Comparison of ENCODE assay signal across 1 cellular context in genomic region chr3:196568246-196569002, GRCh38.
A peak's percentile ranks its signal among the peaks of the same experiment; 100 is the strongest.
TF ChIP-seq lines count a peak whose summit lies in the region.

TSS of gene FBXO45 (plus strand) at chr3:196568660. CDS start at chr3:196568985, 325 bp downstream.
TSS of gene WDR53 (minus strand) at chr3:196568554. CDS start at chr3:196561475, 7,079 bp downstream.

TF ChIP-seq in HepG2, 621 proteins besides CTCF, POLR2A, EP300 and RAD21 (continues in another document):
- no peak; the same call in 1 of the 2 replicates for TF ChIP-seq THAP9 (CRISPR knock-in tag; IDR thresholded peaks at IDR 0.05; ENCODE audit: borderline replicate concordance)
- TF ChIP-seq HINFP (CRISPR knock-in tag; IDR thresholded peaks at IDR 0.05; ENCODE audit: low read depth): peak; percentile 50; the same call in 1 of the 2 replicates
- 0 out of 2 replicates have a peak, but pooled peaks have one; percentile 45 for TF ChIP-seq ZNF264 (CRISPR knock-in tag; IDR thresholded peaks at IDR 0.05)
- peak; percentile 73; the same call in 1 of the 2 replicates for TF ChIP-seq ZNF747 (CRISPR knock-in tag; IDR thresholded peaks at IDR 0.05; ENCODE audit: borderline replicate concordance)
- TF ChIP-seq CREB1 (IDR thresholded peaks at IDR 0.05): peak; percentile 98
- TF ChIP-seq CREB1 (CRISPR knock-in tag; IDR thresholded peaks at IDR 0.05): peak; percentile 99
- 0 out of 2 replicates have a peak, but pooled peaks have one; percentile 21 for TF ChIP-seq ZNF558 (CRISPR knock-in tag; IDR thresholded peaks at IDR 0.05; ENCODE audit: borderline replicate concordance)
- peak; percentile 17; the same call in 1 of the 2 replicates for TF ChIP-seq SRF (IDR thresholded peaks at IDR 0.05; ENCODE audit: low read depth, low read length)
- TF ChIP-seq ZNF547 (CRISPR knock-in tag; IDR thresholded peaks at IDR 0.05): peak; percentile 83
- no peak for TF ChIP-seq ZNF615 (CRISPR knock-in tag; IDR thresholded peaks at IDR 0.05; ENCODE audit: borderline replicate concordance)
- no peak for TF ChIP-seq GZF1 (CRISPR knock-in tag; IDR thresholded peaks at IDR 0.05)
- peak; percentile 99 for TF ChIP-seq HOXA3 (CRISPR knock-in tag; IDR thresholded peaks at IDR 0.05)
- TF ChIP-seq ZNF160 (CRISPR knock-in tag; IDR thresholded peaks at IDR 0.05): peak; percentile 67; the same call in 1 of the 2 replicates
- TF ChIP-seq TAF1 (CRISPR knock-in tag; IDR thresholded peaks at IDR 0.05): peak; percentile 83
- TF ChIP-seq ZNF414 (CRISPR knock-in tag; IDR thresholded peaks at IDR 0.05): no peak
- TF ChIP-seq ZNF773 (CRISPR knock-in tag; IDR thresholded peaks at IDR 0.05; ENCODE audit: borderline replicate concordance): no peak; the same call in 1 of the 2 replicates
- no peak for TF ChIP-seq ZNF781 (CRISPR knock-in tag; IDR thresholded peaks at IDR 0.05; ENCODE audit: borderline replicate concordance, not compliant biosample characterization)
- TF ChIP-seq ZNF343 (CRISPR knock-in tag; IDR thresholded peaks at IDR 0.05): no peak
- TF ChIP-seq ZNF672 (CRISPR knock-in tag; IDR thresholded peaks at IDR 0.05): no peak
- no peak for TF ChIP-seq ARID3A (IDR thresholded peaks at IDR 0.05; ENCODE audit: low read depth, low read length)
- TF ChIP-seq ZBTB7B (CRISPR knock-in tag; IDR thresholded peaks at IDR 0.05): peak; percentile 53; the same call in 1 of the 2 replicates
- TF ChIP-seq ZBTB21 (CRISPR knock-in tag; IDR thresholded peaks at IDR 0.05): 0 out of 2 replicates have a peak, but pooled peaks have one; percentile 22
- TF ChIP-seq MNT (IDR thresholded peaks at IDR 0.05): peak; percentile 65
- TF ChIP-seq RARG (CRISPR knock-in tag; IDR thresholded peaks at IDR 0.05; ENCODE audit: low read depth): no peak
- peak; percentile 50; the same call in 1 of the 2 replicates for TF ChIP-seq ZNF281 (CRISPR knock-in tag; IDR thresholded peaks at IDR 0.05; ENCODE audit: borderline replicate concordance)
- no peak for TF ChIP-seq ZMAT5 (CRISPR knock-in tag; IDR thresholded peaks at IDR 0.05; ENCODE audit: borderline replicate concordance, low read depth)
- peak; percentile 90 for TF ChIP-seq ERF (CRISPR knock-in tag; IDR thresholded peaks at IDR 0.05)
- TF ChIP-seq MED1 (CRISPR knock-in tag; IDR thresholded peaks at IDR 0.05): peak; percentile 60
- TF ChIP-seq RFX3 (CRISPR knock-in tag; IDR thresholded peaks at IDR 0.05): no peak
- TF ChIP-seq ZNF446 (CRISPR knock-in tag; IDR thresholded peaks at IDR 0.05): 0 out of 2 replicates have a peak, but pooled peaks have one; percentile 45
- no peak for TF ChIP-seq FOXO4 (CRISPR knock-in tag; conservative IDR thresholded peaks at IDR 0.05)
- no peak for TF ChIP-seq CHCHD3 (CRISPR knock-in tag; IDR thresholded peaks at IDR 0.05)
- TF ChIP-seq ZNF44 (CRISPR knock-in tag; IDR thresholded peaks at IDR 0.05): peak; percentile 85; the same call in 1 of the 2 replicates
- no peak for TF ChIP-seq RBM22 (optimal IDR thresholded peaks at IDR 0.05; ENCODE audit: low read length)
- TF ChIP-seq TRAFD1 (CRISPR knock-in tag; IDR thresholded peaks at IDR 0.05; ENCODE audit: borderline replicate concordance): no peak
- no peak for TF ChIP-seq HNF1A (IDR thresholded peaks at IDR 0.05; ENCODE audit: low read depth)
- peak; percentile 55; the same call in 1 of the 2 replicates for TF ChIP-seq HNF1A (CRISPR knock-in tag; IDR thresholded peaks at IDR 0.05; ENCODE audit: borderline replicate concordance)
- no peak for TF ChIP-seq THRA (CRISPR knock-in tag; IDR thresholded peaks at IDR 0.05; ENCODE audit: borderline replicate concordance)
